In the genomic region with DNA sequence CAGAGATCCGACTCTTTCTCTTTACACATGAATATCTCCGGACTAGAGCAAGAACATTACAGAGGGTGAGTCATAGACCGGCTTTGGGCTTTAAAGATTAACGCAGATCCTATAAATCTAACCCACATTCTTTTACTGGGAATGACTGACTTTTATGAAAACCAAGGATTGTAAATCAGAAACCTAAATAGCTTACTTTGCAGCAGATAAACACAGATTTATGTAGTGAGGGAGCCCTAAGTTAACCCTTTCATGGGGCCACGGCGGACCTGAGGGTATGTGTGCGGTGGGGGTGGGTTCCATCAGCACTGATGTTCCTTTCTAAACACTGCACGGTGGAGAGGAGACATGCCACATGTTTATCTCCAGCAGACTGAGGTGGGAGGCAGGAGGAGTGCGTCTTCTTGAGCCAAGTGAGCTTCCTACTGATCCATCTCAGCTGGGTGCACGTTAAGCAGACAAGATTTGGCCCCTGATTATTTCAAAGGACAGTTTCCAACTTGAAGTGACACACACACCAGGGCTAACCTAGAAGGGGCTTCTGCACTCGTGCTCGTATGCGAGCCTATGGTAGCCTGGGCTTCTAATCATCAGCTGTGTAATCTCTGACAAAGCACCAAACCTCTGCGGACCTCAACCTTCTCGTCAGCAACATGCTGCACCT, we compare ENCODE assay signal across 12 cellular contexts.
A peak's percentile ranks its signal among the peaks of the same experiment; 100 is the strongest.
DNase-seq lines count a peak whose midpoint lies in the region; ATAC-seq and TF ChIP-seq lines count a peak whose summit lies in the region.
"Had no signal": no experiment of that assay in that cellular context is flagged by ENCODE, and none has a peak within 500 bp of the region (broad histone marks: within the 10 kb centered on the region; RNA-seq: fewer than 3 reads in every experiment).

No MANE protein-coding gene starts in this region.

- no peak overlapping the region for H2AK5ac ChIP-seq in neuronal stem cell (ENCODE audit: low read depth, low read length)

- H3K4me1 Mint-ChIP-seq in activated T-cell treated with anti-CD3 and anti-CD28 coated beads, Interleukin-2, amount 50 U/mL, for 4 hours (ENCODE audit: low read depth) = peaks cover 4% of the 10 kb centered on the region

- H3K4me3 ChIP-seq in neuronal stem cell (ENCODE audit: low read length in 2 of 2) = no peak overlapping the region

- H3K4me1 ChIP-seq in foreskin keratinocyte (peaks cover 7% of the 10 kb centered on the region), neuronal stem cell (ENCODE audit: control insufficient read depth in 2 of 2, insufficient read depth in 1 of 2, low read depth in 1 of 2, low read length in 2 of 2) (peaks cover 0 to 16% of the 10 kb centered on the region in 2 donors)

- no peak overlapping the region for H3K23ac ChIP-seq in neuronal stem cell (ENCODE audit: low read depth, low read length, poor library complexity)

- peaks cover 2 to 5% of the 10 kb centered on the region in 2 donors for H3K9me3 ChIP-seq in neuronal stem cell (replicated peaks in 1 of 2; ENCODE audit: control insufficient read depth in 2 of 2, insufficient read depth in 1 of 2, low read depth in 1 of 2, low read length in 2 of 2)

- no peak overlapping the region for H3K4me3 Mint-ChIP-seq in activated T-cell treated with anti-CD3 and anti-CD28 coated beads, Interleukin-2, amount 50 U/mL, for 4 hours
- H3K4me3 Mint-ChIP-seq: dendritic cell treated with granulocyte-macrophage colony-stimulating factor and Interleukin-4, amounts not matched to agents 40 ng/mL and 50 ng/mL, for 4 days had no signal

- no peak overlapping the region for H3K9ac ChIP-seq in neuronal stem cell (ENCODE audit: low read depth, low read length, poor library complexity)

- no peaks in the 10 kb centered on the region for H3K9me3 Mint-ChIP-seq in activated T-cell treated with anti-CD3 and anti-CD28 coated beads, Interleukin-2, amount 50 U/mL, for 4 hours

- H3K27ac ChIP-seq in foreskin keratinocyte (no peak overlapping the region), neuronal stem cell (replicated peaks; ENCODE audit: low read length) (no peak overlapping the region)
- H3K27ac ChIP-seq: spleen had no signal

- H2BK5ac ChIP-seq in neuronal stem cell (ENCODE audit: low read length) = no peak overlapping the region

- no peak overlapping the region for H2BK12ac ChIP-seq in neuronal stem cell (ENCODE audit: low read length)

- H2BK15ac ChIP-seq in neuronal stem cell (ENCODE audit: low read length) = no peak overlapping the region

- no peak for TF ChIP-seq CTCF in foreskin keratinocyte (conservative IDR thresholded peaks at IDR 0.05)

- H2AFZ ChIP-seq in neuronal stem cell (ENCODE audit: low read length) = no peak overlapping the region

- H3K14ac ChIP-seq in neuronal stem cell (ENCODE audit: low read length) = no peak overlapping the region

- H3K4me2 ChIP-seq in neuronal stem cell (ENCODE audit: insufficient read depth, low read length, poor library complexity, severe bottlenecking) = peak overlapping the region; percentile 97

- no peak overlapping the region for H3K4ac ChIP-seq in neuronal stem cell (ENCODE audit: low read length)

- no peak overlapping the region for H3K18ac ChIP-seq in neuronal stem cell (ENCODE audit: low read length)

- peaks cover 56% of the 10 kb centered on the region for H3K27me3 Mint-ChIP-seq in activated T-cell treated with anti-CD3 and anti-CD28 coated beads, Interleukin-2, amount 50 U/mL, for 4 hours (ENCODE audit: low read depth)

- H3K27me3 ChIP-seq in foreskin keratinocyte = peaks cover 12% of the 10 kb centered on the region
- H3K27me3 ChIP-seq in neuronal stem cell (ENCODE audit: control insufficient read depth in 3 of 3, insufficient read depth in 3 of 3, low read depth in 1 of 3, low read length in 3 of 3) = peaks cover 0 to 64% (median 18%) of the 10 kb centered on the region in 3 experiments

- peak; percentile 72 for ATAC-seq in foreskin keratinocyte
- no peak for ATAC-seq in activated T-cell treated with anti-CD3 and anti-CD28 coated beads, Interleukin-2, amount 50 U/mL, for 4 hours

- no peak overlapping the region for H4K91ac ChIP-seq in neuronal stem cell (ENCODE audit: low read depth, low read length, poor library complexity)

- H3K79me1 ChIP-seq in neuronal stem cell (ENCODE audit: low read depth, low read length) = no peaks in the 10 kb centered on the region

- H2BK120ac ChIP-seq in neuronal stem cell (ENCODE audit: low read depth, low read length) = no peak overlapping the region

- no CpG with 5 or more reads among the region's 15 CpGs for WGBS in neuronal stem cell (ENCODE audit: extremely low coverage in 2 of 2, insufficient read length in 2 of 2, insufficient replicate concordance in 1 of 2), 2 donors

- no peak overlapping the region for H4K8ac ChIP-seq in neuronal stem cell (ENCODE audit: low read depth, low read length)

- DNase-seq in COLO829 (ENCODE audit: low spot score) = peak; percentile 35
- peak; percentile 86 for DNase-seq in NCI-H82 (lab: John Stamatoyannopoulos, UW)
- peak in 1 of 2 donors; percentile 64 for DNase-seq in foreskin keratinocyte
- no peak for DNase-seq in neuronal stem cell (ENCODE audit: low spot score)
- DNase-seq in epidermal melanocyte (ENCODE audit: insufficient read length, low spot score) = no peak
- no peak for DNase-seq in hypothalamus (lab: John Stamatoyannopoulos, UW)
- DNase-seq in SKM-1 treated with dmso at 0.1 percent for 144 hours (lab: John Stamatoyannopoulos, UW; ENCODE audit: unreplicated experiment) = no peak
- DNase-seq in activated T-cell treated with anti-CD3 and anti-CD28 coated beads, Interleukin-2, amount 50 U/mL, for 4 hours = no peak
- DNase-seq: activated effector memory CD4-positive, alpha-beta T cell treated with Interleukin-2 at 50 U/mL for 16 hours; spleen; stimulated activated naive CD4-positive, alpha-beta T cell had no signal

- H3K36me3 ChIP-seq in neuronal stem cell (replicated peaks in 1 of 2; ENCODE audit: control insufficient read depth in 2 of 2, insufficient read depth in 2 of 2, low read length in 2 of 2) = no peaks in the 10 kb centered on the region
- H3K36me3 ChIP-seq: spleen had no signal

- no peaks in the 10 kb centered on the region for H3K36me3 Mint-ChIP-seq in activated T-cell treated with anti-CD3 and anti-CD28 coated beads, Interleukin-2, amount 50 U/mL, for 4 hours (ENCODE audit: insufficient read depth)

Comparison
In these comparisons a context has a peak if more than half of its experiments do, and no peak if none do; other contexts are left out.
1. DNase-seq: peak in COLO829 (single experiment) and NCI-H82 (single experiment); none in neuronal stem cell (single experiment), epidermal melanocyte (single experiment), hypothalamus (0 of 51), SKM-1 treated with dmso at 0.1 percent for 144 hours (single experiment) and activated T-cell treated with anti-CD3 and anti-CD28 coated beads, Interleukin-2, amount 50 U/mL, for 4 hours (single experiment).